Comparison of ENCODE assay signal across 8 cellular contexts in the genomic region with DNA sequence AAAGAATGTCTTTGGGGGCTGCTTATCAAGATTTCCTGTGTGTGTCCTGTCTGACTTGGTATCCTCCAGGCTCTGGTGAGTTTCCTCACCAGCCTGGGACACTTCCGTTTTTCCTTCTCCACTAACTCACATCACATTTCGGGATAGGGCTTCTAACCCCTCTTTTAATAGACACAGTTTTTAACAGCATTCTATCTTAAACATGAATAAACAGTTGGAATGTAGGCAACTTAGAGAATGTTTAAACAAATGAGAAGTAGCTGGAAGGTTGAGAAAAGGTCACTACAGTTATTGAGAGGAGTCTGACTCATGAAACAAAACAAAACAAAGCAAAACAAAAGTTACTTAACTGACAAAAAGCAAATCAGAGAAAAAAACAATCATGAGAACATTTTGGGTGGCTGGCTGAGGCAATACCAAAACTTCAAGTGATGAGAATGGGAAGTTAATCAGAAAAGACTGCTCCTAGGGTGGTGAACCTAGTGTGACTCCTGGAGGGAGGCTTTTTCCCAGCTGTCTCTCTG.
DNase-seq lines count a peak whose midpoint lies in the region; ATAC-seq and TF ChIP-seq lines count a peak whose summit lies in the region.
"Had no signal": no experiment of that assay in that cellular context is flagged by ENCODE, and none has a peak within 500 bp of the region (broad histone marks: within the 10 kb centered on the region; RNA-seq: fewer than 3 reads in every experiment).

No MANE protein-coding gene starts in this region.

- 44 to 81% (median 58%) methylated on average over 2 of the region's 2 CpGs for WGBS in spleen, 5 donors

- no peak overlapping the region for H3K4me3 ChIP-seq in foreskin fibroblast (ENCODE audit: low read depth in 1 of 2, low read length in 2 of 2)
- H3K4me3 ChIP-seq in spleen, result no peak overlapping the region

- no peaks in the 10 kb centered on the region for H3K9me3 ChIP-seq in spleen

- DNase-seq in RPMI7951 (ENCODE audit: low read depth) (peak; percentile 56), foreskin fibroblast (peak; percentile 69 to 80), spleen (no peak), SKM-1 (lab: John Stamatoyannopoulos, UW; ENCODE audit: unreplicated experiment) (no peak)
- DNase-seq: activated CD8-positive, alpha-beta memory T cell treated with anti-CD3 and anti-CD28 coated beads, Interleukin-2, amount 50 U/mL, for 48 hours had no signal

- intact Hi-C loops in spleen (cut with DNase I; ENCODE audit: low total_unique reads), result no loop called here

- no peak for TF ChIP-seq CTCF in foreskin fibroblast (IDR thresholded peaks at IDR 0.05; ENCODE audit: low read depth, low read length)
- no peak for TF ChIP-seq CTCF in spleen (IDR thresholded peaks at IDR 0.05 in 8 of 11, conservative IDR thresholded peaks at IDR 0.05 in 3 of 11)

- H3K4me1 ChIP-seq in spleen, result peaks cover 0 to 27% (median 7%) of the 10 kb centered on the region in 6 donors

- no peaks in the 10 kb centered on the region for H3K36me3 ChIP-seq in spleen

- H3K27me3 ChIP-seq in spleen (replicated peaks in 1 of 7), result no peaks in the 10 kb centered on the region

- ATAC-seq in GM21390 (IDR thresholded peaks at IDR 0.05; ENCODE audit: unreplicated experiment) (peak; percentile 49), HG03354 (IDR thresholded peaks at IDR 0.05; ENCODE audit: poor library complexity, severe bottlenecking, unreplicated experiment) (no peak), HG03159 (IDR thresholded peaks at IDR 0.05; ENCODE audit: unreplicated experiment) (no peak)

- no peak for TF ChIP-seq POLR2A in spleen (IDR thresholded peaks at IDR 0.05)

- peak overlapping the region in 6 of 8 donors; percentile 21 to 59 (median 39) for H3K27ac ChIP-seq in spleen

Comparison
In these comparisons a context has a peak if more than half of its experiments do, and no peak if none do; other contexts are left out.
1. DNase-seq: peak in RPMI7951 (single experiment) and foreskin fibroblast (2 of 2); none in spleen (single experiment) and SKM-1 (single experiment).